Comparison of ENCODE assay signal across 8 cellular contexts in genomic region chr9:107465467-107466451, GRCh38. TPM values are rescaled to one million over a fixed set of nuclear protein-coding genes. Genes with fewer than 3 reads are reported as not detected.
DNase-seq lines count a peak whose midpoint lies in the region; ATAC-seq and TF ChIP-seq lines count a peak whose summit lies in the region.

No MANE protein-coding gene starts in this region.

- DNase-seq in SKM-1 treated with dmso at 0.1 percent for 144 hours (lab: John Stamatoyannopoulos, UW; ENCODE audit: unreplicated experiment), result peak; percentile 45
- no peak for DNase-seq in SKM-1 (lab: John Stamatoyannopoulos, UW; ENCODE audit: unreplicated experiment)
- no peak for DNase-seq in OCI-LY7 (ENCODE audit: low spot score)
- peak; percentile 52 for DNase-seq in dedifferentiated amniotic fluid mesenchymal stem cell (ENCODE audit: extremely low spot score)
- peak; percentile 86 for DNase-seq in left kidney (ENCODE audit: low read depth, low spot score)
- no peak for DNase-seq in middle frontal gyrus (ENCODE audit: extremely low spot score, low spot score)

- intact Hi-C loops in OCI-LY7 (cut with micrococcal nuclease; ENCODE audit: unreplicated experiment), result no loop called here

- H3K9me3 ChIP-seq in OCI-LY7 (ENCODE audit: low read length), result no peaks in the 10 kb centered on the region

- H3K4me3 Mint-ChIP-seq in stimulated activated memory B cell treated with anti-CD40 and anti-IgM and Interleukin-4, amounts not matched to agents 10 μg/mL and 1 μg/mL and 100 μg/mL, for 72 hours, result peak overlapping the region; percentile 68

- POLR2A ChIA-PET in OCI-LY7 (lab: Charles Lee), result no interaction called here

- no TSS peak for BruUV-seq in OCI-LY7 (replicated peaks; lab: Mats Ljungman, UMichigan)

- peak; percentile 83 for ATAC-seq in HG02642 (IDR thresholded peaks at IDR 0.05; ENCODE audit: poor library complexity, unreplicated experiment)
- peak; percentile 78 for ATAC-seq in stimulated activated memory B cell treated with anti-CD40 and anti-IgM and Interleukin-4, amounts not matched to agents 10 μg/mL and 1 μg/mL and 100 μg/mL, for 72 hours

- no peak overlapping the region for H3K4me3 ChIP-seq in OCI-LY7 (ENCODE audit: low read depth, low read length, poor library complexity, severe bottlenecking)

- no peak overlapping the region for H3K4me2 ChIP-seq in OCI-LY7 (ENCODE audit: low read length)

- peaks cover 7% of the 10 kb centered on the region for H3K4me1 Mint-ChIP-seq in stimulated activated memory B cell treated with anti-CD40 and anti-IgM and Interleukin-4, amounts not matched to agents 10 μg/mL and 1 μg/mL and 100 μg/mL, for 72 hours

- no peaks in the 10 kb centered on the region for H3K36me3 ChIP-seq in OCI-LY7 (ENCODE audit: insufficient read depth, low read length)

- no peaks in the 10 kb centered on the region for H3K36me3 Mint-ChIP-seq in stimulated activated memory B cell treated with anti-CD40 and anti-IgM and Interleukin-4, amounts not matched to agents 10 μg/mL and 1 μg/mL and 100 μg/mL, for 72 hours

- TF ChIP-seq CTCF in OCI-LY7 (conservative IDR thresholded peaks at IDR 0.05; ENCODE audit: low read length), result peak; percentile 43; the same call in 1 of the 2 replicates

- no peaks in the 10 kb centered on the region for H3K9me3 Mint-ChIP-seq in stimulated activated memory B cell treated with anti-CD40 and anti-IgM and Interleukin-4, amounts not matched to agents 10 μg/mL and 1 μg/mL and 100 μg/mL, for 72 hours

- H3K4me1 ChIP-seq in OCI-LY7 (ENCODE audit: insufficient read depth, low read length, poor library complexity, severe bottlenecking), result no peaks in the 10 kb centered on the region

- no peak overlapping the region for H3K27ac ChIP-seq in OCI-LY7 (ENCODE audit: low read depth, low read length, poor library complexity, severe bottlenecking)

- H3K79me2 ChIP-seq in OCI-LY7 (ENCODE audit: insufficient read depth, low read depth, low read length), result no peaks in the 10 kb centered on the region

- no peaks in the 10 kb centered on the region for H4K20me1 ChIP-seq in OCI-LY7 (ENCODE audit: insufficient read depth, low read length)

- CTCF ChIA-PET in OCI-LY7 (lab: Charles Lee; ENCODE audit: unreplicated experiment), result no interaction called here

- no peak overlapping the region for H2AFZ ChIP-seq in OCI-LY7 (ENCODE audit: low read length)

- H3K27ac Mint-ChIP-seq in stimulated activated memory B cell treated with anti-CD40 and anti-IgM and Interleukin-4, amounts not matched to agents 10 μg/mL and 1 μg/mL and 100 μg/mL, for 72 hours, result no peak overlapping the region

- H3K27me3 Mint-ChIP-seq in stimulated activated memory B cell treated with anti-CD40 and anti-IgM and Interleukin-4, amounts not matched to agents 10 μg/mL and 1 μg/mL and 100 μg/mL, for 72 hours, result peaks cover 49% of the 10 kb centered on the region

- H3K9me2 ChIP-seq in OCI-LY7 (ENCODE audit: insufficient read depth, low read length), result no peaks in the 10 kb centered on the region

RNA-seq across cellular contexts. Expression of gene KLF4, which starts 23.8 kb away (rescaled TPM):
- total RNA-seq in OCI-LY7 (2014; rRNA removed; shearing (Covaris generic)), result not detected in 2 replicates
- not detected in 2 replicates for total RNA-seq in OCI-LY7 (2022)

Comparison
In these comparisons a context has a peak if more than half of its experiments do, and no peak if none do; other contexts are left out.
1. DNase-seq: peak in SKM-1 treated with dmso at 0.1 percent for 144 hours (single experiment), dedifferentiated amniotic fluid mesenchymal stem cell (single experiment) and left kidney (single experiment); none in SKM-1 (single experiment), OCI-LY7 (single experiment) and middle frontal gyrus (single experiment).